23 cellular contexts compared by ENCODE assay signal in the genomic region with DNA sequence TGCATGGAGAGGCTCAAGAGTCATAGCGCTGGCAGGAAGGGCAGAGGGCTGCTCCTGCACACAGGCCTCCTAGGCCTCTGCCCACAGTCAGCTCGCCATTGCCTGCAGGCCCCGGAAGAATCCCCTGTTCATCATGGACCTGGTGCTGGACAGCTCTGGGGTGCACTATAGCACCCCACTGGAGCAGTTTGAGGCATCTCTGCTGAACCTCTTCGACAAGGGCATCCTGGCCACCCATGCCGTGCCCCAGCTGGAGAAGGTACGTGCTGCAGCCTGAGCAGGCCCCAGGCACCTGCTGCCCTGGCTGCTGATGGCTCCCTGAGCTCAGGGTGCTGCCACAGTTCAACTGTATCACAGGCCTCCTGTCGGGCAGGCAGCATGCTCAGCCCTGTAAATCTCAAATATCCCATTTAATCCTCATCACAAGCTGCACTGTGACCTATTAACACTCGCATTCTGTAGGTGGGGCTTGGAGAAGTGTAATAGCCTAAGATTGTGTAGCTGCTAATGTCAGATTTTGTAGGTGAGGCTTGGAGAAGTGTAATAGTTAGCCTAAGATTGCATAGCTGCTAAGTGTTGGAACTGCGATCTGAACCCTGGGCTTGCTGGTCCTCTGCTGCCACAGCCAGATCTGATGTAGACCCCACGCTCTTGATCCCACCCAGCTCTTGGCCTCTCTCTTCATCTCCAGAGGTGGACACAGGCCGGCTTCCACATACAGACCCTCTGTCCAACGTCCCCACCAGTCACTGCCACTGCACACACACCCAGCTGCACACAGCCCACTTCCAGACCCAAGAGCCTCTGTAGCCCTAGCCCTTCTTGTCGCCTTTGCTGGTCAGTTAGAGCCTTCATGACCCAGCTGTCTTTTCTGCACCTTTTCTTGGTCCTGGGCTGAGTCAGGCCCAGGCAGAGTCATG.
"Had no signal": no experiment of that assay in that cellular context is flagged by ENCODE, and none has a peak within 500 bp of the region (broad histone marks: within the 10 kb centered on the region; RNA-seq: fewer than 3 reads in every experiment).

No MANE protein-coding gene starts in this region.

- H3K27ac Mint-ChIP-seq: activated CD4-positive, alpha-beta T cell treated with anti-CD3 and anti-CD28 coated beads, Interleukin-2, amount 10 ng/mL, durations not matched to agents 24 days and 14 days; activated naive CD4-positive, alpha-beta T cell treated with anti-CD3 and anti-CD28 coated beads, Interleukin-2, amount 50 U/mL, for 24 hours; activated T-helper 2 cell treated with anti-CD3 and anti-CD28 coated beads, Interferon-gamma antibody, Interleukin-2, Interleukin-4, amounts not matched to agents 10 μg/mL and 5 μg/mL and 100 μg/mL, durations not matched to agents 14 hours and 24 hours and 36 hours; endodermal cell; mesothelial cell of epicardium; stimulated activated memory B cell treated with anti-CD40 and anti-IgM and Interleukin-4, amounts not matched to agents 10 μg/mL and 1 μg/mL and 100 μg/mL, for 72 hours had no signal

- FAIRE-seq: TTC549 had no signal

- H3K9me3 ChIP-seq: gastrocnemius medialis, heart right ventricle, sigmoid colon, transverse colon, vagina had no signal

- H3K4me3 ChIP-seq: gastrocnemius medialis, heart right ventricle, lung, sigmoid colon, transverse colon, vagina had no signal

- H3K27ac ChIP-seq: brain microvascular endothelial cell, gastrocnemius medialis, transverse colon, vagina had no signal

- H3K4me1 ChIP-seq: transverse colon had no signal

- H3K9me3 Mint-ChIP-seq: activated CD4-positive, alpha-beta T cell treated with anti-CD3 and anti-CD28 coated beads, Interleukin-2, amount 10 ng/mL, durations not matched to agents 24 days and 14 days; activated naive CD4-positive, alpha-beta T cell treated with anti-CD3 and anti-CD28 coated beads, Interleukin-2, amount 50 U/mL, for 24 hours; activated T-helper 2 cell treated with anti-CD3 and anti-CD28 coated beads, Interferon-gamma antibody, Interleukin-2, Interleukin-4, amounts not matched to agents 10 μg/mL and 5 μg/mL and 100 μg/mL, durations not matched to agents 14 hours and 24 hours and 36 hours; endodermal cell; mesothelial cell of epicardium; nephron progenitor cell; stimulated activated memory B cell treated with anti-CD40 and anti-IgM and Interleukin-4, amounts not matched to agents 10 μg/mL and 1 μg/mL and 100 μg/mL, for 72 hours had no signal

- ATAC-seq: gastrocnemius medialis; left colon; stimulated activated memory B cell treated with anti-CD40 and anti-IgM and Interleukin-4, amounts not matched to agents 10 μg/mL and 1 μg/mL and 100 μg/mL, for 72 hours had no signal

- H3K27me3 ChIP-seq: brain microvascular endothelial cell, gastrocnemius medialis, heart right ventricle, sigmoid colon, transverse colon, vagina had no signal

- H3K27me3 Mint-ChIP-seq: activated CD4-positive, alpha-beta T cell treated with anti-CD3 and anti-CD28 coated beads, Interleukin-2, amount 10 ng/mL, durations not matched to agents 24 days and 14 days; activated naive CD4-positive, alpha-beta T cell treated with anti-CD3 and anti-CD28 coated beads, Interleukin-2, amount 50 U/mL, for 24 hours; stimulated activated memory B cell treated with anti-CD40 and anti-IgM and Interleukin-4, amounts not matched to agents 10 μg/mL and 1 μg/mL and 100 μg/mL, for 72 hours had no signal

- DNase-seq: activated CD4-positive, alpha-beta T cell treated with anti-CD3 and anti-CD28 coated beads, Interleukin-2, amount 10 ng/mL, durations not matched to agents 24 days and 14 days; activated CD4-positive, CD25-positive, alpha-beta regulatory T cell; activated T-cell treated with anti-CD3 and anti-CD28 coated beads for 4 hours; brain microvascular endothelial cell; cerebellar nuclear complex; dermis blood vessel endothelial cell; endodermal cell; erythroblast; gastrocnemius medialis; heart right ventricle; left colon; nephron progenitor cell; sigmoid colon; stimulated activated CD4-positive, alpha-beta T cell treated with anti-CD3 and anti-CD28 coated beads, Interleukin-1b, Interleukin-23, amount 100 ng/mL, for 48 hours; T-helper 2 cell; transverse colon had no signal

- H3K36me3 Mint-ChIP-seq: mesothelial cell of epicardium had no signal

- H3K36me3 ChIP-seq: brain microvascular endothelial cell, gastrocnemius medialis, transverse colon, vagina had no signal

- H3K4me1 Mint-ChIP-seq: activated CD4-positive, alpha-beta T cell treated with anti-CD3 and anti-CD28 coated beads, Interleukin-2, amount 10 ng/mL, durations not matched to agents 24 days and 14 days; activated naive CD4-positive, alpha-beta T cell treated with anti-CD3 and anti-CD28 coated beads, Interleukin-2, amount 50 U/mL, for 24 hours; endodermal cell; mesothelial cell of epicardium had no signal

- H3K4me3 Mint-ChIP-seq: activated CD4-positive, alpha-beta T cell treated with anti-CD3 and anti-CD28 coated beads, Interleukin-2, amount 10 ng/mL, durations not matched to agents 24 days and 14 days; activated naive CD4-positive, alpha-beta T cell treated with anti-CD3 and anti-CD28 coated beads, Interleukin-2, amount 50 U/mL, for 24 hours; endodermal cell; mesothelial cell of epicardium; nephron progenitor cell; stimulated activated memory B cell treated with anti-CD40 and anti-IgM and Interleukin-4, amounts not matched to agents 10 μg/mL and 1 μg/mL and 100 μg/mL, for 72 hours had no signal
